ENCODE assay signal across 26 cellular contexts in the genomic region with DNA sequence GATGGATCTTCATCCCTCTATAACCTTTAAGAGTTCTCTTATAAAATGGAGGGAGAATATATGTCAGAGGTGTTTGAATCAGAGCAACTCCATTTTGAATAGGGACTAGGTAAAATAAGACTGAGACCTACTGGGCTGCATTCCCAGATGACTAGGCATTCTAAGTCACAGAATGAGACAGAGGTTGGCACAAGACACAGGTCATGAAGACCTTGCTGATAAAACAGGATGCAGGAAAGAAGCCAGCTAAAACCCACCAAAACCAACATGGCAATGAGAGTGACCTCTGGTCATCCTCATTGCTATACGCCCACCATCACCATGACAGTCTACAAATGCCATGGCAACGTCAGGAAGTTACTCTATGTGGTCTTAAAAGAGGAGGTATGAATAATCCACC.
DNase-seq lines count a peak whose midpoint lies in the region; ATAC-seq and TF ChIP-seq lines count a peak whose summit lies in the region.
"Had no signal": no experiment of that assay in that cellular context is flagged by ENCODE, and none has a peak within 500 bp of the region (broad histone marks: within the 10 kb centered on the region; RNA-seq: fewer than 3 reads in every experiment).

No MANE protein-coding gene starts in this region.

- POLR2A ChIA-PET in PC-3 (lab: Charles Lee; ENCODE audit: unreplicated experiment), result no interaction called here
- POLR2A ChIA-PET in activated CD8-positive, alpha-beta T cell treated with anti-CD3 and anti-CD28 coated beads, Interleukin-2, amount 10 ng/mL, durations not matched to agents 7 days and 5 days (lab: Charles Lee), result no interaction called here

- H3K27me3 ChIP-seq in ACC112 (ENCODE audit: insufficient read depth, low read length) (no peaks in the 10 kb centered on the region), PC-3 (ENCODE audit: low read length) (no peaks in the 10 kb centered on the region), brain microvascular endothelial cell (replicated peaks) (no peaks in the 10 kb centered on the region), osteoblast (ENCODE audit: insufficient read depth, low read length) (no peaks in the 10 kb centered on the region), SJCRH30 (no peaks in the 10 kb centered on the region), thyroid gland (no peaks in the 10 kb centered on the region)
- H3K27me3 ChIP-seq: body of pancreas, upper lobe of right lung had no signal

- H3K4me3 ChIP-seq in ACC112 (ENCODE audit: low read depth, low read length) (no peak overlapping the region), PC-3 (ENCODE audit: low read length) (no peak overlapping the region), brain microvascular endothelial cell (ENCODE audit: low read depth, low read length) (no peak overlapping the region), osteoblast (ENCODE audit: insufficient read depth, low read length) (no peak overlapping the region), SJCRH30 (no peak overlapping the region), thyroid gland (replicated peaks in 1 of 3) (no peak overlapping the region)
- H3K4me3 ChIP-seq: body of pancreas, upper lobe of right lung had no signal

- H3K4me1 ChIP-seq in ACC112 (ENCODE audit: control insufficient read depth, insufficient read depth, low read length, unreplicated experiment) (peaks cover 8% of the 10 kb centered on the region), PC-3 (ENCODE audit: insufficient read depth, low read length) (peaks cover 23% of the 10 kb centered on the region), osteoblast (ENCODE audit: insufficient read depth, low read length) (peaks cover 31% of the 10 kb centered on the region), SJCRH30 (peaks cover 10% of the 10 kb centered on the region; the same call in 1 of the 2 replicates), thyroid gland (no peaks in the 10 kb centered on the region)
- H3K4me1 ChIP-seq: body of pancreas had no signal

- H3F3A ChIP-seq in PC-3 (ENCODE audit: low read length, unreplicated experiment), result no peaks in the 10 kb centered on the region

- peaks cover 35% of the 10 kb centered on the region for H3K36me3 ChIP-seq in ACC112 (ENCODE audit: insufficient read depth, low read length)
- H3K36me3 ChIP-seq in PC-3 (ENCODE audit: low read depth, low read length), result peaks cover 6% of the 10 kb centered on the region; the same call in 1 of the 2 replicates
- H3K36me3 ChIP-seq in brain microvascular endothelial cell (replicated peaks), result no peaks in the 10 kb centered on the region
- no peaks in the 10 kb centered on the region for H3K36me3 ChIP-seq in osteoblast (ENCODE audit: insufficient read depth, low read length)
- H3K36me3 ChIP-seq in SJCRH30, result no peaks in the 10 kb centered on the region
- H3K36me3 ChIP-seq in thyroid gland, result no peaks in the 10 kb centered on the region
- H3K36me3 ChIP-seq: upper lobe of right lung, WERI-Rb-1 had no signal

- peaks cover 5% of the 10 kb centered on the region for H3K4me1 Mint-ChIP-seq in activated CD8-positive, alpha-beta T cell treated with anti-CD3 and anti-CD28 coated beads, Interleukin-2, amount 10 ng/mL, durations not matched to agents 7 days and 5 days (ENCODE audit: low read depth)
- H3K4me1 Mint-ChIP-seq: activated CD4-positive, alpha-beta T cell treated with anti-CD3 and anti-CD28 coated beads, Interleukin-2, amount 10 ng/mL, durations not matched to agents 24 days and 14 days; CD4-positive, CD25-positive, alpha-beta regulatory T cell had no signal

- no peaks in the 10 kb centered on the region for H3K9me3 ChIP-seq in PC-3 (ENCODE audit: low read length)
- H3K9me3 ChIP-seq in osteoblast (ENCODE audit: low read depth, low read length), result no peaks in the 10 kb centered on the region
- H3K9me3 ChIP-seq in SJCRH30 (replicated peaks), result no peaks in the 10 kb centered on the region
- no peaks in the 10 kb centered on the region for H3K9me3 ChIP-seq in thyroid gland
- H3K9me3 ChIP-seq: body of pancreas, upper lobe of right lung had no signal

- H3K9me3 Mint-ChIP-seq in activated CD8-positive, alpha-beta T cell treated with anti-CD3 and anti-CD28 coated beads, Interleukin-2, amount 10 ng/mL, durations not matched to agents 7 days and 5 days (ENCODE audit: insufficient read depth), result peaks cover 9% of the 10 kb centered on the region
- H3K9me3 Mint-ChIP-seq: stimulated activated effector memory CD8-positive, alpha-beta T cell treated with anti-CD3 and anti-CD28 coated beads, Interleukin-12 subunit alpha, Interleukin-12 subunit beta, amount 100 ng/mL, for 72 hours had no signal

- no peaks in the 10 kb centered on the region for H3K27me3 Mint-ChIP-seq in activated CD8-positive, alpha-beta T cell treated with anti-CD3 and anti-CD28 coated beads, Interleukin-2, amount 10 ng/mL, durations not matched to agents 7 days and 5 days (ENCODE audit: low read depth)
- H3K27me3 Mint-ChIP-seq: activated CD4-positive, alpha-beta T cell treated with anti-CD3 and anti-CD28 coated beads, Interleukin-2, amount 10 ng/mL, durations not matched to agents 24 days and 14 days; activated T-cell treated with anti-CD3 and anti-CD28 coated beads, Interleukin-2, amount 50 U/mL, for 24 hours; CD4-positive, CD25-positive, alpha-beta regulatory T cell had no signal

- ATAC-seq in PC-3, result peak; percentile 49
- ATAC-seq in activated CD8-positive, alpha-beta T cell treated with anti-CD3 and anti-CD28 coated beads, Interleukin-2, amount 10 ng/mL, durations not matched to agents 7 days and 5 days, result no peak
- no peak for ATAC-seq in GM19452 (IDR thresholded peaks at IDR 0.05; ENCODE audit: unreplicated experiment)
- ATAC-seq: body of pancreas; Right ventricle myocardium inferior; stimulated activated effector memory CD8-positive, alpha-beta T cell treated with anti-CD3 and anti-CD28 coated beads, Interleukin-12 subunit alpha, Interleukin-12 subunit beta, amount 100 ng/mL, for 72 hours; upper lobe of right lung had no signal

- CTCF ChIA-PET in PC-3 (lab: Charles Lee), result no interaction called here
- CTCF ChIA-PET in activated CD8-positive, alpha-beta T cell treated with anti-CD3 and anti-CD28 coated beads, Interleukin-2, amount 10 ng/mL, durations not matched to agents 7 days and 5 days (lab: Charles Lee), result no interaction called here

- H4K20me1 ChIP-seq in PC-3 (ENCODE audit: low read length) (no peaks in the 10 kb centered on the region), osteoblast (ENCODE audit: insufficient read depth, low read length) (no peaks in the 10 kb centered on the region)

- intact Hi-C loops in PC-3 (cut with micrococcal nuclease), result no loop called here
- intact Hi-C loops in thyroid gland (cut with DNase I), result no loop called here

- H3K9me2 ChIP-seq in PC-3 (replicated peaks; ENCODE audit: low read length), result no peaks in the 10 kb centered on the region

- H3K4me3 Mint-ChIP-seq in activated CD8-positive, alpha-beta T cell treated with anti-CD3 and anti-CD28 coated beads, Interleukin-2, amount 10 ng/mL, durations not matched to agents 7 days and 5 days, result no peak overlapping the region
- H3K4me3 Mint-ChIP-seq: activated CD4-positive, alpha-beta T cell treated with anti-CD3 and anti-CD28 coated beads, Interleukin-2, amount 10 ng/mL, durations not matched to agents 24 days and 14 days; activated T-cell treated with anti-CD3 and anti-CD28 coated beads, Interleukin-2, amount 50 U/mL, for 24 hours; CD4-positive, CD25-positive, alpha-beta regulatory T cell; nephron; stimulated activated effector memory CD8-positive, alpha-beta T cell treated with anti-CD3 and anti-CD28 coated beads, Interleukin-12 subunit alpha, Interleukin-12 subunit beta, amount 100 ng/mL, for 72 hours had no signal

- no peak for TF ChIP-seq POLR2A in thyroid gland (IDR thresholded peaks at IDR 0.05)

- no TSS peak for BruUV-seq in PC-3 (replicated peaks; lab: Mats Ljungman, UMichigan)

- H3K4me2 ChIP-seq in PC-3 (ENCODE audit: low read length) (no peak overlapping the region), osteoblast (ENCODE audit: insufficient read depth, low read length) (no peak overlapping the region)
- H3K4me2 ChIP-seq: KMS-11 had no signal

- no peaks in the 10 kb centered on the region for H3K79me2 ChIP-seq in ACC112 (ENCODE audit: control insufficient read depth, insufficient read depth, low read length, unreplicated experiment)
- no peaks in the 10 kb centered on the region for H3K79me2 ChIP-seq in PC-3 (ENCODE audit: low read length)
- H3K79me2 ChIP-seq in osteoblast (ENCODE audit: insufficient read depth, low read length), result no peaks in the 10 kb centered on the region

- peak; percentile 71 for DNase-seq in PC-3
- peak; percentile 1 for DNase-seq in brain microvascular endothelial cell
- no peak for DNase-seq in osteoblast (ENCODE audit: insufficient read length, low spot score, missing footprints)
- no peak for DNase-seq in activated CD8-positive, alpha-beta T cell treated with anti-CD3 and anti-CD28 coated beads, Interleukin-2, amount 10 ng/mL, durations not matched to agents 7 days and 5 days
- no peak for DNase-seq in SJCRH30
- no peak for DNase-seq in thyroid gland
- DNase-seq: 8988T; activated CD4-positive, alpha-beta T cell treated with anti-CD3 and anti-CD28 coated beads, Interleukin-2, amount 10 ng/mL, durations not matched to agents 24 days and 14 days; activated gamma-delta T cell; activated T-cell treated with anti-CD3 and anti-CD28 coated beads, Interleukin-2, amount 50 U/mL, for 24 hours; body of pancreas; CD4-positive, CD25-positive, alpha-beta regulatory T cell; cerebellar nuclear complex; DND-41; mammary epithelial cell; NCI-H1930; NCI-H2171 treated with DMSO at 0.1 percent for 48 hours; NCI-H510A; upper lobe of right lung; WERI-Rb-1 had no signal

- H3K9ac ChIP-seq in PC-3 (ENCODE audit: low read length), result no peak overlapping the region
- H3K9ac ChIP-seq: KMS-11 had no signal

- peaks cover 9% of the 10 kb centered on the region for H3K36me3 Mint-ChIP-seq in activated CD8-positive, alpha-beta T cell treated with anti-CD3 and anti-CD28 coated beads, Interleukin-2, amount 10 ng/mL, durations not matched to agents 7 days and 5 days (ENCODE audit: low read depth)

- in situ Hi-C loops in brain microvascular endothelial cell (cut with HindIII; ENCODE audit: low pct_ligation_motif_present, low sequenced_read_pairs), result no loop called here

- WGBS in thyroid gland, 2 donors, result 98 to 100% methylated on average over 2 of the region's 2 CpGs

- no peak overlapping the region for H3K27ac Mint-ChIP-seq in activated CD8-positive, alpha-beta T cell treated with anti-CD3 and anti-CD28 coated beads, Interleukin-2, amount 10 ng/mL, durations not matched to agents 7 days and 5 days
- H3K27ac Mint-ChIP-seq: activated CD4-positive, alpha-beta T cell treated with anti-CD3 and anti-CD28 coated beads, Interleukin-2, amount 10 ng/mL, durations not matched to agents 24 days and 14 days; activated T-cell treated with anti-CD3 and anti-CD28 coated beads, Interleukin-2, amount 50 U/mL, for 24 hours; CD4-positive, CD25-positive, alpha-beta regulatory T cell; nephron; stimulated activated effector memory CD8-positive, alpha-beta T cell treated with anti-CD3 and anti-CD28 coated beads, Interleukin-12 subunit alpha, Interleukin-12 subunit beta, amount 100 ng/mL, for 72 hours had no signal

- no peak for TF ChIP-seq CTCF in PC-3 (conservative IDR thresholded peaks at IDR 0.05; ENCODE audit: low read depth, low read length)
- TF ChIP-seq CTCF in brain microvascular endothelial cell (IDR thresholded peaks at IDR 0.05; ENCODE audit: low read depth, low read length, missing control alignments), result no peak
- TF ChIP-seq CTCF in osteoblast (IDR thresholded peaks at IDR 0.05; ENCODE audit: extremely low read depth, low read depth, low read length), result no peak
- no peak for TF ChIP-seq CTCF in thyroid gland (IDR thresholded peaks at IDR 0.05)

- H3K27ac ChIP-seq in ACC112 (ENCODE audit: low read depth, low read length) (peak overlapping the region; percentile 42), PC-3 (ENCODE audit: low read length) (peak overlapping the region; percentile 66), brain microvascular endothelial cell (no peak overlapping the region), osteoblast (ENCODE audit: low read depth, low read length) (peak overlapping the region; percentile 57), SJCRH30 (no peak overlapping the region), thyroid gland (no peak overlapping the region)
- H3K27ac ChIP-seq: body of pancreas, KMS-11, upper lobe of right lung, WERI-Rb-1 had no signal

- no peak overlapping the region for H2AFZ ChIP-seq in ACC112 (ENCODE audit: low read length, unreplicated experiment)
- H2AFZ ChIP-seq in PC-3 (ENCODE audit: low read length), result no peak overlapping the region
- no peak overlapping the region for H2AFZ ChIP-seq in osteoblast (ENCODE audit: low read length)

Comparison
In these comparisons a context has a peak if more than half of its experiments do, and no peak if none do; other contexts are left out.
1. H3K27ac ChIP-seq: peak in ACC112 (single experiment), PC-3 (single experiment) and osteoblast (single experiment); none in brain microvascular endothelial cell (single experiment), SJCRH30 (single experiment) and thyroid gland (0 of 3).
2. DNase-seq: peak in PC-3 (single experiment) and brain microvascular endothelial cell (single experiment); none in osteoblast (single experiment), activated CD8-positive, alpha-beta T cell treated with anti-CD3 and anti-CD28 coated beads, Interleukin-2, amount 10 ng/mL, durations not matched to agents 7 days and 5 days (single experiment), SJCRH30 (0 of 2) and thyroid gland (0 of 2).